Comparison of ENCODE assay signal across 15 cellular contexts in genomic region chrX:98452456-98452855, GRCh38.
A peak's percentile ranks its signal among the peaks of the same experiment; 100 is the strongest.
DNase-seq lines count a peak whose midpoint lies in the region; ATAC-seq and TF ChIP-seq lines count a peak whose summit lies in the region.
"Had no signal": no experiment of that assay in that cellular context is flagged by ENCODE, and none has a peak within 500 bp of the region (broad histone marks: within the 10 kb centered on the region; RNA-seq: fewer than 3 reads in every experiment).

No MANE protein-coding gene starts in this region.

- no peak for ATAC-seq in GM23338
- ATAC-seq in GM21526 (IDR thresholded peaks at IDR 0.05; ENCODE audit: low FRiP score, unreplicated experiment), result no peak
- ATAC-seq: CD8-positive, alpha-beta T cell; HepG2 had no signal

- TF ChIP-seq CTCF in GM23338 (conservative IDR thresholded peaks at IDR 0.05; ENCODE audit: low read depth in 2 of 2) (peak; percentile 29 to 54; a peak in 3 of 4 replicates), chondrocyte (IDR thresholded peaks at IDR 0.05) (peak; percentile 15)

- H3K4me3 ChIP-seq in GM23338, result no peak overlapping the region
- H3K4me3 ChIP-seq: BLaER1 treated with 17β-estradiol and CSF1 and Interleukin-3, amounts not matched to agents 10 nM and 100 nM; GM23248 had no signal

- H3K27me3 ChIP-seq in GM23338 (ENCODE audit: insufficient read depth), result no peaks in the 10 kb centered on the region

- H3K36me3 Mint-ChIP-seq in GM23338 (ENCODE audit: low read depth) (no peaks in the 10 kb centered on the region), chondrocyte (ENCODE audit: low read depth) (no peaks in the 10 kb centered on the region)
- H3K36me3 Mint-ChIP-seq: CD8-positive, alpha-beta T cell; IgD-negative memory B cell had no signal

- peaks cover 1% of the 10 kb centered on the region for H3K27me3 Mint-ChIP-seq in GM23338 (ENCODE audit: insufficient read depth, low read depth, poor library complexity)
- H3K27me3 Mint-ChIP-seq in chondrocyte (ENCODE audit: low read depth), result peaks cover 2% of the 10 kb centered on the region
- H3K27me3 Mint-ChIP-seq: B cell, IgD-negative memory B cell had no signal

- H3K4me1 Mint-ChIP-seq in GM23338, result no peaks in the 10 kb centered on the region
- no peaks in the 10 kb centered on the region for H3K4me1 Mint-ChIP-seq in chondrocyte (ENCODE audit: low read depth)
- H3K4me1 Mint-ChIP-seq: B cell, IgD-negative memory B cell had no signal

- no peak overlapping the region for H3K4me2 ChIP-seq in GM23338
- H3K4me2 ChIP-seq: BLaER1 treated with 17β-estradiol and CSF1 and Interleukin-3, amounts not matched to agents 10 nM and 100 nM had no signal

- H3K9me2 ChIP-seq in GM23338 (ENCODE audit: insufficient read depth), result no peaks in the 10 kb centered on the region

- no peaks in the 10 kb centered on the region for H3K4me1 ChIP-seq in GM23338 (ENCODE audit: insufficient read depth)
- H3K4me1 ChIP-seq: BLaER1 treated with 17β-estradiol and CSF1 and Interleukin-3, amounts not matched to agents 10 nM and 100 nM had no signal

- H4K20me1 ChIP-seq in GM23338 (replicated peaks; ENCODE audit: insufficient read depth), result no peaks in the 10 kb centered on the region
- H4K20me1 ChIP-seq: BLaER1 treated with 17β-estradiol and CSF1 and Interleukin-3, amounts not matched to agents 10 nM and 100 nM had no signal

- H3K4me3 Mint-ChIP-seq in GM23338, result no peak overlapping the region
- no peak overlapping the region for H3K4me3 Mint-ChIP-seq in chondrocyte (ENCODE audit: unreplicated experiment)
- H3K4me3 Mint-ChIP-seq: B cell; CD8-positive, alpha-beta T cell; IgD-negative memory B cell had no signal

- no peak overlapping the region for H3K27ac Mint-ChIP-seq in GM23338
- no peak overlapping the region for H3K27ac Mint-ChIP-seq in chondrocyte (ENCODE audit: unreplicated experiment)
- H3K27ac Mint-ChIP-seq: B cell; CD8-positive, alpha-beta T cell; IgD-negative memory B cell had no signal

- no peaks in the 10 kb centered on the region for H3K79me2 ChIP-seq in GM23338 (replicated peaks; ENCODE audit: insufficient read depth)

- H3K9me3 Mint-ChIP-seq in GM23338 (no peaks in the 10 kb centered on the region), chondrocyte (ENCODE audit: low read depth) (no peaks in the 10 kb centered on the region)
- H3K9me3 Mint-ChIP-seq: CD8-positive, alpha-beta T cell had no signal

- H2AFZ ChIP-seq in GM23338, result no peak overlapping the region
- H2AFZ ChIP-seq: GM23248 had no signal

- DNase-seq in GM23338 (ENCODE audit: low spot score), result peak; percentile 11
- DNase-seq in chondrocyte (ENCODE audit: low spot score), result no peak
- peak; percentile 23 for DNase-seq in iPS-NIHi7 (ENCODE audit: extremely low spot score)
- no peak for DNase-seq in NCI-H2081 treated with DMSO at 0.1 percent for 48 hours (lab: John Stamatoyannopoulos, UW)
- no peak for DNase-seq in stimulated activated CD4-positive, alpha-beta T cell treated with anti-CD3 and anti-CD28 coated beads, Interleukin-15, amount 100 ng/mL, for 24 hours
- DNase-seq: Calu3; CD8-positive, alpha-beta T cell; DMS 273 treated with DMSO at 0.1 percent for 48 hours; GM23248; H7 had no signal

- no peak overlapping the region for H3K27ac ChIP-seq in GM23338 (ENCODE audit: low read depth)
- H3K27ac ChIP-seq: BLaER1 treated with 17β-estradiol and CSF1 and Interleukin-3, amounts not matched to agents 10 nM and 100 nM; GM23248 had no signal

- H3K36me3 ChIP-seq in GM23338 (ENCODE audit: insufficient read depth), result no peaks in the 10 kb centered on the region
- H3K36me3 ChIP-seq: BLaER1 treated with 17β-estradiol and CSF1 and Interleukin-3, amounts not matched to agents 10 nM and 100 nM had no signal

- no peaks in the 10 kb centered on the region for H3F3A ChIP-seq in GM23338 (replicated peaks; ENCODE audit: low read depth)

TF ChIP-seq in GM23338, 12 proteins besides CTCF, POLR2A, EP300 and RAD21:
- TF ChIP-seq EZH2 (IDR thresholded peaks at IDR 0.05; ENCODE audit: low read depth, unreplicated experiment) (no peak), POLR2AphosphoS5 (IDR thresholded peaks at IDR 0.05; ENCODE audit: low read depth) (no peak), NANOG (IDR thresholded peaks at IDR 0.05; ENCODE audit: borderline replicate concordance) (no peak)
TF ChIP-seq in GM23338: peak in this region for 0.

Comparison
In these comparisons a context has a peak if more than half of its experiments do, and no peak if none do; other contexts are left out.
1. DNase-seq: peak in GM23338 (single experiment) and iPS-NIHi7 (single experiment); none in chondrocyte (single experiment), NCI-H2081 treated with DMSO at 0.1 percent for 48 hours (single experiment) and stimulated activated CD4-positive, alpha-beta T cell treated with anti-CD3 and anti-CD28 coated beads, Interleukin-15, amount 100 ng/mL, for 24 hours (single experiment).